ENCODE assay signal across 23 cellular contexts in genomic region chr2:159521272-159521671, GRCh38.
"Had no signal": no experiment of that assay in that cellular context is flagged by ENCODE, and none has a peak within 500 bp of the region (broad histone marks: within the 10 kb centered on the region; RNA-seq: fewer than 3 reads in every experiment).

No MANE protein-coding gene starts in this region.

- H3K27ac ChIP-seq: adrenal gland, ascending aorta, cardiac muscle cell, heart right ventricle, left ventricle myocardium inferior, uterus had no signal

- H3K9me3 ChIP-seq: adrenal gland, ascending aorta, heart right ventricle, left ventricle myocardium inferior, uterus had no signal

- H3K4me3 ChIP-seq: adrenal gland, ascending aorta, cardiac muscle cell, heart right ventricle, left ventricle myocardium inferior, lung, uterus had no signal

- H3K27me3 ChIP-seq: adrenal gland, ascending aorta, cardiac muscle cell, heart right ventricle, uterus had no signal

- DNase-seq: activated CD4-positive, alpha-beta T cell treated with anti-CD3 and anti-CD28 coated beads for 36 hours; activated CD4-positive, CD25-positive, alpha-beta regulatory T cell; activated CD8-positive, alpha-beta memory T cell treated with anti-CD3 and anti-CD28 coated beads, Interleukin-2, amount 10 ng/mL, durations not matched to agents 7 days and 5 days; activated CD8-positive, alpha-beta T cell treated with anti-CD3 and anti-CD28 coated beads, Interleukin-2, amount 10 ng/mL, durations not matched to agents 7 days and 5 days; activated naive CD4-positive, alpha-beta T cell treated with Interleukin-2 at 50 U/mL for 16 hours; activated T-cell treated with anti-CD3 and anti-CD28 coated beads, Interleukin-2, amount 50 U/mL, for 48 hours; adrenal gland; cerebellar nuclear complex; cortex of kidney; effector memory CD8-positive, alpha-beta T cell; foreskin fibroblast; heart right ventricle; left ventricle myocardium inferior; mesendoderm; posterior cingulate gyrus; right cardiac atrium; stimulated activated CD4-positive, alpha-beta T cell treated with anti-CD3 and anti-CD28 coated beads, Interleukin-12 subunit alpha, Interleukin-12 subunit beta, amount 100 ng/mL, for 4 hours; stimulated activated CD4-positive, alpha-beta T cell treated with anti-CD3 and anti-CD28 coated beads, Interleukin-4, amount 100 ng/mL, for 1 hour; uterus had no signal

- ATAC-seq: activated CD4-positive, alpha-beta T cell treated with anti-CD3 and anti-CD28 coated beads for 36 hours; activated CD8-positive, alpha-beta memory T cell treated with anti-CD3 and anti-CD28 coated beads, Interleukin-2, amount 10 ng/mL, durations not matched to agents 7 days and 5 days; activated CD8-positive, alpha-beta T cell treated with anti-CD3 and anti-CD28 coated beads, Interleukin-2, amount 10 ng/mL, durations not matched to agents 7 days and 5 days; effector memory CD8-positive, alpha-beta T cell; heart right ventricle; right cardiac atrium; stimulated activated effector memory CD8-positive, alpha-beta T cell treated with anti-CD3 and anti-CD28 coated beads, Interleukin-12 subunit alpha, Interleukin-12 subunit beta, amount 100 ng/mL, for 72 hours had no signal

- H3K36me3 ChIP-seq: adrenal gland, ascending aorta, cardiac muscle cell, heart right ventricle, left ventricle myocardium inferior had no signal
